30 cellular contexts compared by ENCODE assay signal in genomic region chr15:101351736-101352135, GRCh38.
"Had no signal": no experiment of that assay in that cellular context is flagged by ENCODE, and none has a peak within 500 bp of the region (broad histone marks: within the 10 kb centered on the region; RNA-seq: fewer than 3 reads in every experiment).

No MANE protein-coding gene starts in this region.

- H3K27ac ChIP-seq: adrenal gland, body of pancreas, colonic mucosa, epithelial cell of prostate, esophagus squamous epithelium, WERI-Rb-1 had no signal

- DNase-seq: activated B cell treated with CpG ODN at 0.5 μM for 24 hours; activated CD4-positive, alpha-beta T cell treated with anti-CD3 and anti-CD28 coated beads for 48 hours; activated CD4-positive, alpha-beta T cell treated with anti-CD3 and anti-CD28 coated beads, Interleukin-2, amount 50 U/mL, for 1 hour; activated CD4-positive, alpha-beta T cell treated with anti-CD3 and anti-CD28 coated beads, Interleukin-2, amount 50 U/mL, for 48 hours; activated CD8-positive, alpha-beta memory T cell treated with anti-CD3 and anti-CD28 coated beads for 24 hours; activated CD8-positive, alpha-beta T cell treated with anti-CD3 and anti-CD28 coated beads for 36 hours; activated effector memory CD4-positive, alpha-beta T cell treated with anti-CD3 and anti-CD28 coated beads, Interleukin-2, amount 50 U/mL, for 16 hours; activated naive CD4-positive, alpha-beta T cell treated with anti-CD3 and anti-CD28 coated beads for 36 hours; activated naive CD8-positive, alpha-beta T cell treated with anti-CD3 and anti-CD28 coated beads for 36 hours; activated naive CD8-positive, alpha-beta T cell treated with anti-CD3 and anti-CD28 coated beads, Interleukin-2, amount 50 U/mL, for 24 hours; activated T-cell treated with anti-CD3 and anti-CD28 coated beads, Interleukin-2, amount 50 U/mL, for 48 hours; adrenal gland; amygdala; aorta; body of pancreas; caudate nucleus; cerebellar nuclear complex; colonic mucosa; effector CD8-positive, alpha-beta T cell; esophagus squamous epithelium; head of caudate nucleus; T-helper 1 cell; T-helper 17 cell; T1000; WERI-Rb-1 had no signal

- H3K9me3 ChIP-seq: adrenal gland, body of pancreas, colonic mucosa, esophagus squamous epithelium had no signal

- H3K4me3 ChIP-seq: adrenal gland, body of pancreas, colonic mucosa, esophagus squamous epithelium had no signal

- FAIRE-seq: endometrium, endothelial cell of umbilical vein, frontal cortex had no signal

- H3K36me3 ChIP-seq: adrenal gland, colonic mucosa, esophagus squamous epithelium, WERI-Rb-1 had no signal

- ATAC-seq: activated CD4-positive, CD25-positive, alpha-beta regulatory T cell treated with anti-CD3 and anti-CD28 coated beads, Interleukin-2, amount 50 U/mL, for 24 hours; activated CD8-positive, alpha-beta T cell treated with anti-CD3 and anti-CD28 coated beads for 36 hours; activated naive CD8-positive, alpha-beta T cell treated with anti-CD3 and anti-CD28 coated beads, Interleukin-2, amount 50 U/mL, for 24 hours; body of pancreas; T-helper 17 cell had no signal

- H3K4me1 ChIP-seq: adrenal gland, colonic mucosa had no signal

- H3K27me3 ChIP-seq: adrenal gland, body of pancreas, colonic mucosa had no signal
